In the genomic region with DNA sequence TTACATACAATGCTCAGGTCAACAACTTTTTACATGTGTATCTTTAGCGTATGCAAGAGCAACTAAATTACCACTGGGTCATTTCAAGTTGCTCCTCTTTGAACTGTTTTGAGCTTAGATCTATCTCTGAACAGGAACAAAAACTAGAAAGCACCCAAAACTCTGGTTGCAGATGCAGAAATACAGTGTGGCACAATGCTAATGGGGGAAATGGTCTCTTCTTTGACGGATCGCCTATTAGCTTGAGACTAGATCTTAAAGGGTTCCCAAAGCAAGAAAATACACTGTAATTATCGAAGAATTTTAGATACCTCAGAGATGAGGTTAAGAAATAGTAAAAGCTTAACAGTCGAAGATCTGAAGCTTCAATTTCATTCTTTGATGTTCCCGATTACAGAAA, we compare ENCODE assay signal across 8 cellular contexts. TPM values are rescaled to one million over a fixed set of nuclear protein-coding genes. Genes with fewer than 3 reads are reported as not detected.
DNase-seq lines count a peak whose midpoint lies in the region; ATAC-seq, FAIRE-seq and TF ChIP-seq lines count a peak whose summit lies in the region.

No MANE protein-coding gene starts in this region.

- H3K9me3 Mint-ChIP-seq in activated naive CD8-positive, alpha-beta T cell (ENCODE audit: low read depth), result no peaks in the 10 kb centered on the region

- no peak for TF ChIP-seq CTCF in DOHH2 (IDR thresholded peaks at IDR 0.05; ENCODE audit: low read depth, low read length, poor library complexity, severe bottlenecking)
- TF ChIP-seq CTCF in IMR-90 (conservative IDR thresholded peaks at IDR 0.05; ENCODE audit: low read depth, low read length), result no peak
- no peak for TF ChIP-seq CTCF in kidney (IDR thresholded peaks at IDR 0.05; ENCODE audit: borderline replicate concordance, extremely low read depth, insufficient read depth)
- no peak for TF ChIP-seq CTCF in suprapubic skin (IDR thresholded peaks at IDR 0.05)

- H3K4me2 ChIP-seq in DOHH2 (ENCODE audit: low read length) (peak overlapping the region; percentile 70), IMR-90 (ENCODE audit: low read depth, low read length) (peak overlapping the region; percentile 93)

- H3K27ac ChIP-seq in DOHH2 (ENCODE audit: low read depth, low read length) (0 out of 2 replicates have a peak overlapping the region, but pooled peaks have one; percentile 27), IMR-90 (ENCODE audit: insufficient read depth, low read length) (peak overlapping the region; percentile 70; the same call in 1 of the 2 replicates), kidney (ENCODE audit: low read depth in 2 of 2, low read length in 2 of 2) (peak overlapping the region in 1 of 2 donors; percentile 85), suprapubic skin (peak overlapping the region; percentile 94)

- TF ChIP-seq EP300 in suprapubic skin (IDR thresholded peaks at IDR 0.05), result no peak

- in situ Hi-C loops in IMR-90 (cut with MboI; ENCODE audit: low sequenced_read_pairs), result no loop called here

- no peak overlapping the region for H4K91ac ChIP-seq in IMR-90 (ENCODE audit: insufficient read depth, low read depth, low read length)

- H3K9me3 ChIP-seq in DOHH2 (ENCODE audit: control insufficient read depth, insufficient read depth, low read length) (no peaks in the 10 kb centered on the region), IMR-90 (ENCODE audit: control insufficient read depth, insufficient read depth, low read length) (no peaks in the 10 kb centered on the region), kidney (ENCODE audit: control insufficient read depth in 1 of 2, low read length in 2 of 2) (no peaks in the 10 kb centered on the region), suprapubic skin (no peaks in the 10 kb centered on the region)

- H3K36me3 ChIP-seq in DOHH2 (ENCODE audit: control insufficient read depth, low read length) (peaks cover 5% of the 10 kb centered on the region), IMR-90 (ENCODE audit: control insufficient read depth, insufficient read depth, low read length) (0 out of 2 replicates have a peak, but pooled peaks cover 1% of the 10 kb centered on the region), kidney (ENCODE audit: control insufficient read depth in 1 of 2, insufficient read depth in 2 of 2, low read length in 2 of 2) (no peaks in the 10 kb centered on the region), suprapubic skin (no peaks in the 10 kb centered on the region)

- POLR2A ChIA-PET in IMR-90 (lab: Charles Lee; ENCODE audit: unreplicated experiment), result interaction anchor here (0.6 to 0.7 kb wide), 2 partner anchors 175 to 859 kb away, joined by 14 to 19 read pairs; no protein-coding TSS in a partner anchor

- peaks cover 56% of the 10 kb centered on the region for H3K79me2 ChIP-seq in DOHH2 (ENCODE audit: control insufficient read depth, low read length)

- peak overlapping the region; percentile 5; the same call in 1 of the 2 replicates for H3K56ac ChIP-seq in IMR-90 (ENCODE audit: extremely low read depth, insufficient read depth, low read length)

- ATAC-seq in IMR-90 (ENCODE audit: low read depth), result no peak

- no peak for DNase-seq in IMR-90
- DNase-seq in kidney, result no peak
- no peak for DNase-seq in suprapubic skin (ENCODE audit: low spot score in 2 of 2)
- DNase-seq in posterior cingulate gyrus, result no peak
- DNase-seq in stimulated activated CD4-positive, alpha-beta T cell treated with anti-CD3 and anti-CD28 coated beads, Interleukin-2, amount 100 ng/mL, for 48 hours, result no peak
- no peak for DNase-seq in COLO829 (ENCODE audit: low spot score)

- dilution Hi-C loops in IMR-90 (cut with HindIII; ENCODE audit: low sequenced_read_pairs, unreplicated experiment), result no loop called here

- H2BK20ac ChIP-seq in IMR-90 (ENCODE audit: low read depth, low read length), result no peak overlapping the region

- peaks cover 10% of the 10 kb centered on the region for H3K9me1 ChIP-seq in IMR-90 (ENCODE audit: insufficient read depth, low read length)

- peak overlapping the region; percentile 82 for H3K9ac ChIP-seq in IMR-90 (ENCODE audit: low read depth, low read length)
- peak overlapping the region; percentile 44 to 88 for H3K9ac ChIP-seq in kidney (ENCODE audit: low read length in 2 of 2)

- H2AK5ac ChIP-seq in IMR-90 (ENCODE audit: low read depth, low read length), result no peak overlapping the region

- no peak overlapping the region for H2BK15ac ChIP-seq in IMR-90 (ENCODE audit: low read depth, low read length)

- peaks cover 77% of the 10 kb centered on the region for H3K4me1 Mint-ChIP-seq in activated naive CD8-positive, alpha-beta T cell (ENCODE audit: low read depth)

- CTCF ChIA-PET in IMR-90 (lab: Yijun Ruan, JAX), result interaction anchor here (1.2 kb wide), 1 partner anchor 271 kb away, joined by 6 read pairs; the partner anchor contains the start of gene XXYLT1

- H3K18ac ChIP-seq in IMR-90 (ENCODE audit: low read depth, low read length), result no peak overlapping the region

- peaks cover 19 to 40% of the 10 kb centered on the region in 2 experiments for H3K79me1 ChIP-seq in IMR-90 (ENCODE audit: low read depth in 1 of 2, low read length in 2 of 2)

- no CpG with 5 or more reads among the region's 6 CpGs for WGBS in IMR-90 (ENCODE audit: extremely low coverage in 2 of 2, insufficient read length in 1 of 2), 2 experiments
- under 1% methylated on average over 6 of the region's 6 CpGs for WGBS in suprapubic skin

- H3K14ac ChIP-seq in IMR-90 (replicated peaks; ENCODE audit: low read depth, low read length), result peak overlapping the region; percentile 11

- H4K20me1 ChIP-seq in DOHH2 (ENCODE audit: control insufficient read depth, insufficient read depth, low read depth, low read length), result peaks cover 19% of the 10 kb centered on the region
- H4K20me1 ChIP-seq in IMR-90 (ENCODE audit: insufficient read depth, low read length), result peaks cover 31% of the 10 kb centered on the region

- 0 out of 2 replicates have a peak overlapping the region, but pooled peaks have one; percentile 13 for H3K4ac ChIP-seq in IMR-90 (ENCODE audit: low read depth, low read length)

- peaks cover 45% of the 10 kb centered on the region for H3K4me1 ChIP-seq in DOHH2 (ENCODE audit: control insufficient read depth, low read length)
- peaks cover 4% of the 10 kb centered on the region for H3K4me1 ChIP-seq in IMR-90 (ENCODE audit: control insufficient read depth, insufficient read depth, low read length)
- peaks cover 8 to 15% of the 10 kb centered on the region in 2 donors for H3K4me1 ChIP-seq in kidney (ENCODE audit: control insufficient read depth in 1 of 2, insufficient read depth in 1 of 2, low read depth in 1 of 2, low read length in 2 of 2)
- peaks cover 68% of the 10 kb centered on the region for H3K4me1 ChIP-seq in suprapubic skin

- H3K9me2 ChIP-seq in DOHH2 (replicated peaks; ENCODE audit: control insufficient read depth, low read length), result no peaks in the 10 kb centered on the region

- TSS peak; percentile 28 for BruUV-seq in IMR-90 (replicated peaks; lab: Mats Ljungman, UMichigan)

- H3K4me3 ChIP-seq in DOHH2 (ENCODE audit: low read length) (peak overlapping the region; percentile 81), IMR-90 (ENCODE audit: insufficient read depth, low read depth, low read length) (peak overlapping the region; percentile 83), kidney (ENCODE audit: low read length in 2 of 2) (peak overlapping the region; percentile 85 to 90), suprapubic skin (peak overlapping the region; percentile 97)

- H3K27ac Mint-ChIP-seq in activated naive CD8-positive, alpha-beta T cell, result peak overlapping the region; percentile 88

- H4K8ac ChIP-seq in IMR-90 (ENCODE audit: low read depth in 2 of 2, low read length in 2 of 2), result no peak overlapping the region

- no peaks in the 10 kb centered on the region for H3K27me3 Mint-ChIP-seq in activated naive CD8-positive, alpha-beta T cell

- no peaks in the 10 kb centered on the region for H3K36me3 Mint-ChIP-seq in activated naive CD8-positive, alpha-beta T cell

- H2BK5ac ChIP-seq in IMR-90 (ENCODE audit: low read depth, low read length, poor library complexity, severe bottlenecking), result no peak overlapping the region

- H3K23ac ChIP-seq in IMR-90 (ENCODE audit: low read depth, low read length), result peak overlapping the region; percentile 68; the same call in 1 of the 2 replicates

- H3K4me3 Mint-ChIP-seq in activated naive CD8-positive, alpha-beta T cell, result peak overlapping the region; percentile 89

- no peak overlapping the region for H4K5ac ChIP-seq in IMR-90 (ENCODE audit: low read depth, low read length)

- peaks cover 19% of the 10 kb centered on the region for H3K27me3 ChIP-seq in DOHH2 (ENCODE audit: control insufficient read depth, low read length)
- H3K27me3 ChIP-seq in IMR-90 (ENCODE audit: control insufficient read depth, insufficient read depth, low read length), result peaks cover 4% of the 10 kb centered on the region; the same call in 1 of the 2 replicates
- no peaks in the 10 kb centered on the region for H3K27me3 ChIP-seq in suprapubic skin

- intact Hi-C loops in IMR-90 (cut with micrococcal nuclease), result no loop called here
- intact Hi-C loops in kidney (cut with DNase I), result no loop called here
- intact Hi-C loops in posterior cingulate gyrus (cut with DNase I), result loop anchor here (5.0 kb wide), 1 partner anchor 100 kb away; the partner anchor contains the start of gene ACAP2

- TF ChIP-seq RAD21 in IMR-90 (IDR thresholded peaks at IDR 0.05; ENCODE audit: low read length), result no peak

- no peaks in the 10 kb centered on the region for H3F3A ChIP-seq in DOHH2 (ENCODE audit: control insufficient read depth, insufficient read depth)

- H2BK120ac ChIP-seq in IMR-90 (ENCODE audit: low read depth, low read length), result no peak overlapping the region

- FAIRE-seq in kidney (lab: Jason Lieb, UNC), result no peak

- H2AFZ ChIP-seq in IMR-90 (replicated peaks; ENCODE audit: low read length, poor library complexity), result no peak overlapping the region

- no peak for TF ChIP-seq POLR2A in IMR-90 (IDR thresholded peaks at IDR 0.05; ENCODE audit: low read depth, low read length)
- TF ChIP-seq POLR2A in suprapubic skin (IDR thresholded peaks at IDR 0.05), result no peak

- H2AK9ac ChIP-seq in IMR-90 (replicated peaks; ENCODE audit: low read depth, low read length, poor library complexity), result no peak overlapping the region

TF ChIP-seq in IMR-90, 13 proteins besides CTCF, POLR2A, EP300 and RAD21 (continues in another document):
- no peak for TF ChIP-seq MAZ (IDR thresholded peaks at IDR 0.05; ENCODE audit: borderline replicate concordance, low read depth, low read length)

RNA-seq across cellular contexts. Expression of gene PPP1R2, which starts 0.9 kb away (rescaled TPM):
- 36.0 and 55.3 TPM in 2 replicates for total RNA-seq in IMR-90 (2012; rRNA removed)
- 9.2 and 12.1 TPM in 2 replicates for polyA plus RNA-seq in IMR-90 (2012; rRNA removed)
- 16.0 and 21.1 TPM in 2 replicates for polyA plus RNA-seq in IMR-90 (2012; cell fraction: cytosol; rRNA removed)
- polyA plus RNA-seq in IMR-90 (2012; cell fraction: nucleus; rRNA removed; ENCODE audit: low replicate concordance), result 5.1 and 11.0 TPM in 2 replicates
- total RNA-seq in kidney, result 49.0 TPM
- polyA plus RNA-seq in kidney (ENCODE audit: insufficient read depth, low read depth, low replicate concordance), result 34.0 TPM
- 10 to 100 TPM; 61.7 to 96.0 (median 71.4) TPM for total RNA-seq in suprapubic skin

RNA-seq across cellular contexts. Expression of gene APOD, which starts 41.5 kb away (rescaled TPM):
- total RNA-seq in IMR-90 (2012; rRNA removed), result not detected in 2 replicates
- polyA plus RNA-seq in IMR-90 (2012; rRNA removed), result 0.16 and 0.36 TPM in 2 replicates
- polyA plus RNA-seq in IMR-90 (2012; cell fraction: cytosol; rRNA removed), result 0.08 and 0.49 TPM in 2 replicates
- 0.15 TPM in 1 of 2 replicates, not detected in the other for polyA plus RNA-seq in IMR-90 (2012; cell fraction: nucleus; rRNA removed; ENCODE audit: low replicate concordance)
- total RNA-seq in kidney, result 24.4 TPM
- polyA plus RNA-seq in kidney (ENCODE audit: insufficient read depth, low read depth, low replicate concordance), result 12.9 TPM
- total RNA-seq in suprapubic skin, result 100 to 1,000 TPM; 177 to 341 (median 313) TPM

Comparison
In these comparisons a context has a peak if more than half of its experiments do, and no peak if none do; other contexts are left out.
1. RNA of gene APOD, which starts 41.5 kb away (total RNA-seq): 177 to 341 TPM in suprapubic skin and 24.4 TPM in kidney (single experiment); not detected in IMR-90; every median in the first group is over 10 times any median in the second.
2. Peak in every context shown above with its lines, with median percentiles within 50 percentile points of each other: H3K4me3 ChIP-seq.